In genomic region chr11:110430267-110431211, GRCh38 we compare ENCODE assay signal across 8 cellular contexts. TPM values are rescaled to one million over a fixed set of nuclear protein-coding genes. Genes with fewer than 3 reads are reported as not detected.
DNase-seq lines count a peak whose midpoint lies in the region; ATAC-seq lines count a peak whose summit lies in the region.

No MANE protein-coding gene starts in this region.

- peak; percentile 45 for ATAC-seq in HG02852 (IDR thresholded peaks at IDR 0.05; ENCODE audit: unreplicated experiment)

- DNase-seq in activated T-cell treated with anti-CD3 and anti-CD28 coated beads for 1 hour (ENCODE audit: low read depth) (peak; percentile 1), NCI-H510A treated with DMSO at 0.1 percent for 48 hours (lab: John Stamatoyannopoulos, UW) (peak; percentile 30), glomerular visceral epithelial cell (ENCODE audit: extremely low spot score) (peak; percentile 20), occipital lobe (lab: John Stamatoyannopoulos, UW) (peak; percentile 37), NCI-H2227 treated with DMSO at 0.1 percent for 48 hours (lab: John Stamatoyannopoulos, UW) (no peak)
- no peak for DNase-seq in activated T-cell treated with anti-CD3 and anti-CD28 coated beads, Interleukin-2, amount 50 U/mL, for 1 hour
- peak; percentile 14 for DNase-seq in activated naive CD4-positive, alpha-beta T cell treated with Interleukin-2 at 50 U/mL for 16 hours

RNA-seq across cellular contexts. Expression of gene FDX1, which starts 0.8 kb away (rescaled TPM):
- 15.8 TPM for total RNA-seq in occipital lobe

Comparison
In these comparisons a context has a peak if more than half of its experiments do, and no peak if none do; other contexts are left out.
1. DNase-seq: peak in activated T-cell treated with anti-CD3 and anti-CD28 coated beads for 1 hour (single experiment), NCI-H510A treated with DMSO at 0.1 percent for 48 hours (single experiment), activated naive CD4-positive, alpha-beta T cell treated with Interleukin-2 at 50 U/mL for 16 hours (single experiment), glomerular visceral epithelial cell (single experiment) and occipital lobe (single experiment); none in activated T-cell treated with anti-CD3 and anti-CD28 coated beads, Interleukin-2, amount 50 U/mL, for 1 hour (single experiment) and NCI-H2227 treated with DMSO at 0.1 percent for 48 hours (single experiment).